In genomic region chr17:10119203-10120112, GRCh38 we compare ENCODE assay signal across 8 cellular contexts.
DNase-seq lines count a peak whose midpoint lies in the region; ATAC-seq and TF ChIP-seq lines count a peak whose summit lies in the region.

No MANE protein-coding gene starts in this region.

- H2BK5ac ChIP-seq in neuronal stem cell (ENCODE audit: low read length), result no peak overlapping the region

- H3K27me3 ChIP-seq in DND-41 (ENCODE audit: insufficient read depth, low read length, poor library complexity) (no peaks in the 10 kb centered on the region), neuronal stem cell (ENCODE audit: control insufficient read depth in 3 of 3, insufficient read depth in 3 of 3, low read depth in 1 of 3, low read length in 3 of 3) (no peaks in the 10 kb centered on the region)

- H2BK12ac ChIP-seq in neuronal stem cell (ENCODE audit: low read length), result no peak overlapping the region

- WGBS in neuronal stem cell (ENCODE audit: extremely low coverage in 2 of 2, insufficient read length in 2 of 2, insufficient replicate concordance in 1 of 2), 2 donors, result no CpG with 5 or more reads among the region's 9 CpGs

- no peak overlapping the region for H3K14ac ChIP-seq in neuronal stem cell (ENCODE audit: low read length)

- TF ChIP-seq CTCF in DND-41 (IDR thresholded peaks at IDR 0.05; ENCODE audit: borderline replicate concordance, extremely low read depth, low read length, poor library complexity, severe bottlenecking) (peak; percentile 8), LNCaP clone FGC (IDR thresholded peaks at IDR 0.05; ENCODE audit: control insufficient read depth, extremely low read depth, insufficient read depth) (no peak), nephron progenitor cell (IDR thresholded peaks at IDR 0.05) (no peak)

- H3K79me1 ChIP-seq in neuronal stem cell (ENCODE audit: low read depth, low read length), result no peaks in the 10 kb centered on the region

- H3K9ac ChIP-seq in DND-41 (ENCODE audit: low read depth, low read length) (peak overlapping the region; percentile 48), neuronal stem cell (ENCODE audit: low read depth, low read length, poor library complexity) (no peak overlapping the region)

- no peaks in the 10 kb centered on the region for H3K9me3 ChIP-seq in DND-41 (ENCODE audit: insufficient read depth, low read length, severe bottlenecking)
- no peaks in the 10 kb centered on the region for H3K9me3 ChIP-seq in neuronal stem cell (replicated peaks in 1 of 2; ENCODE audit: control insufficient read depth in 2 of 2, insufficient read depth in 1 of 2, low read depth in 1 of 2, low read length in 2 of 2)

- H3K4me2 ChIP-seq in DND-41 (ENCODE audit: insufficient read depth, low read length) (peak overlapping the region; percentile 51), neuronal stem cell (ENCODE audit: insufficient read depth, low read length, poor library complexity, severe bottlenecking) (no peak overlapping the region)

- no peak overlapping the region for H2BK120ac ChIP-seq in neuronal stem cell (ENCODE audit: low read depth, low read length)

- H3K4me3 Mint-ChIP-seq in central memory CD8-positive, alpha-beta T cell, result peak overlapping the region; percentile 62
- no peak overlapping the region for H3K4me3 Mint-ChIP-seq in nephron progenitor cell

- peak; percentile 1; the same call in 1 of the 3 replicates for ATAC-seq in DND-41 (ENCODE audit: insufficient read depth, low read depth)
- ATAC-seq in central memory CD8-positive, alpha-beta T cell (replicated peaks; ENCODE audit: extremely low read depth, poor library complexity, severe bottlenecking), result no peak

- peak overlapping the region; percentile 84 for H3K27ac Mint-ChIP-seq in central memory CD8-positive, alpha-beta T cell (ENCODE audit: low read depth)
- no peak overlapping the region for H3K27ac Mint-ChIP-seq in nephron progenitor cell

- no peak overlapping the region for H4K8ac ChIP-seq in neuronal stem cell (ENCODE audit: low read depth, low read length)

- no peak overlapping the region for H2BK15ac ChIP-seq in neuronal stem cell (ENCODE audit: low read length)

- H2AK5ac ChIP-seq in neuronal stem cell (ENCODE audit: low read depth, low read length), result peak overlapping the region; percentile 74

- H3K18ac ChIP-seq in neuronal stem cell (ENCODE audit: low read length), result peak overlapping the region; percentile 31

- no peak overlapping the region; the same call in 1 of the 2 replicates for H2AFZ ChIP-seq in DND-41 (ENCODE audit: low read depth, low read length)
- no peak overlapping the region for H2AFZ ChIP-seq in neuronal stem cell (ENCODE audit: low read length)

- H3K36me3 ChIP-seq in DND-41 (ENCODE audit: insufficient read depth, low read length) (no peaks in the 10 kb centered on the region), neuronal stem cell (replicated peaks in 1 of 2; ENCODE audit: control insufficient read depth in 2 of 2, insufficient read depth in 2 of 2, low read length in 2 of 2) (no peaks in the 10 kb centered on the region)

- no peaks in the 10 kb centered on the region for H3K9me3 Mint-ChIP-seq in central memory CD8-positive, alpha-beta T cell
- peaks cover 18% of the 10 kb centered on the region for H3K9me3 Mint-ChIP-seq in nephron progenitor cell

- H3K4me3 ChIP-seq in DND-41 (ENCODE audit: low read depth in 1 of 2, low read length in 2 of 2), result peak overlapping the region in 1 of 2 experiments; percentile 9; a peak in 1 of 4 replicates
- H3K4me3 ChIP-seq in LNCaP clone FGC (ENCODE audit: low read depth, low read length), result no peak overlapping the region
- H3K4me3 ChIP-seq in neuronal stem cell (ENCODE audit: low read length in 2 of 2), result no peak overlapping the region

- peaks cover 90% of the 10 kb centered on the region for H3K4me1 Mint-ChIP-seq in central memory CD8-positive, alpha-beta T cell
- H3K4me1 Mint-ChIP-seq in nephron progenitor cell, result peaks cover 72% of the 10 kb centered on the region

- H3K4me1 ChIP-seq in DND-41 (ENCODE audit: insufficient read depth, low read length) (peaks cover 99% of the 10 kb centered on the region), neuronal stem cell (ENCODE audit: control insufficient read depth in 2 of 2, insufficient read depth in 1 of 2, low read depth in 1 of 2, low read length in 2 of 2) (peaks cover 0 to 3% of the 10 kb centered on the region in 2 donors)

- H3K79me2 ChIP-seq in DND-41 (ENCODE audit: insufficient read depth, low read length), result peaks cover 32% of the 10 kb centered on the region

- no peaks in the 10 kb centered on the region for H4K20me1 ChIP-seq in DND-41 (ENCODE audit: insufficient read depth, low read length)

- peaks cover 14% of the 10 kb centered on the region for H3K36me3 Mint-ChIP-seq in central memory CD8-positive, alpha-beta T cell (ENCODE audit: insufficient read depth)
- no peaks in the 10 kb centered on the region for H3K36me3 Mint-ChIP-seq in nephron progenitor cell (ENCODE audit: low read depth)

- no peaks in the 10 kb centered on the region for H3K27me3 Mint-ChIP-seq in central memory CD8-positive, alpha-beta T cell
- H3K27me3 Mint-ChIP-seq in nephron progenitor cell (ENCODE audit: low read depth, poor library complexity), result peaks cover 37% of the 10 kb centered on the region

- H3K27ac ChIP-seq in DND-41 (ENCODE audit: low read length) (peak overlapping the region; percentile 96), neuronal stem cell (replicated peaks; ENCODE audit: low read length) (no peak overlapping the region)

- H3K4ac ChIP-seq in neuronal stem cell (ENCODE audit: low read length), result no peak overlapping the region

- no peak overlapping the region for H3K23ac ChIP-seq in neuronal stem cell (ENCODE audit: low read depth, low read length, poor library complexity)

- DNase-seq in DND-41 (peak; percentile 73), LNCaP clone FGC (ENCODE audit: low read depth) (peak; percentile 97), neuronal stem cell (ENCODE audit: low spot score) (no peak), nephron progenitor cell (no peak), NCI-H2081 treated with DMSO at 0.1 percent for 48 hours (lab: John Stamatoyannopoulos, UW) (no peak), NCI-H1694 (lab: John Stamatoyannopoulos, UW) (no peak)
- no peak for DNase-seq in central memory CD8-positive, alpha-beta T cell (ENCODE audit: low spot score in 2 of 2)
- no peak for DNase-seq in effector CD4-positive, alpha-beta T cell

- no peak overlapping the region for H4K91ac ChIP-seq in neuronal stem cell (ENCODE audit: low read depth, low read length, poor library complexity)

Comparison
In these comparisons a context has a peak if more than half of its experiments do, and no peak if none do; other contexts are left out.
1. DNase-seq: peak in DND-41 (single experiment) and LNCaP clone FGC (single experiment); none in central memory CD8-positive, alpha-beta T cell (0 of 2), neuronal stem cell (single experiment), nephron progenitor cell (single experiment), NCI-H2081 treated with DMSO at 0.1 percent for 48 hours (single experiment), effector CD4-positive, alpha-beta T cell (single experiment) and NCI-H1694 (single experiment).